Comparison of ENCODE assay signal across 16 cellular contexts in genomic region chr17:76843703-76844484, GRCh38. TPM values are rescaled to one million over a fixed set of nuclear protein-coding genes. Genes with fewer than 3 reads are reported as not detected.
DNase-seq lines count a peak whose midpoint lies in the region; ATAC-seq and TF ChIP-seq lines count a peak whose summit lies in the region.
"Had no signal": no experiment of that assay in that cellular context is flagged by ENCODE, and none has a peak within 500 bp of the region (broad histone marks: within the 10 kb centered on the region; RNA-seq: fewer than 3 reads in every experiment).

No MANE protein-coding gene starts in this region.

- H3K27me3 ChIP-seq in Karpas-422 (ENCODE audit: low read length) (no peaks in the 10 kb centered on the region), osteoblast (ENCODE audit: insufficient read depth, low read length) (peaks cover 28% of the 10 kb centered on the region)

- no peaks in the 10 kb centered on the region for H3K9me2 ChIP-seq in Karpas-422 (replicated peaks; ENCODE audit: insufficient read depth, low read length)

- peak; percentile 39 for DNase-seq in Daoy (ENCODE audit: low read depth)
- DNase-seq in Karpas-422: peak; percentile 96
- peak; percentile 65 for DNase-seq in SW480 (ENCODE audit: low spot score)
- peak; percentile 83 for DNase-seq in osteoblast (ENCODE audit: insufficient read length, low spot score, missing footprints)
- no peak for DNase-seq in activated effector memory CD4-positive, alpha-beta T cell treated with Interleukin-2 at 50 U/mL for 16 hours
- no peak for DNase-seq in C1 segment of cervical spinal cord (lab: John Stamatoyannopoulos, UW)
- DNase-seq: activated naive CD4-positive, alpha-beta T cell treated with anti-CD3 and anti-CD28 coated beads for 36 hours; brain microvascular endothelial cell; CD4-positive, alpha-beta T cell; left ventricle myocardium superior; NCI-H1105 treated with DMSO at 0.1 percent for 48 hours; NCI-H446 treated with DMSO at 0.1 percent for 48 hours; OCI-M1; stomach had no signal

- H3K4me2 ChIP-seq in Karpas-422 (ENCODE audit: low read depth, low read length, poor library complexity, severe bottlenecking) (peak overlapping the region; percentile 63), osteoblast (ENCODE audit: insufficient read depth, low read length) (no peak overlapping the region)

- H3K4me1 ChIP-seq in Karpas-422 (ENCODE audit: low read length) (peaks cover 97% of the 10 kb centered on the region), osteoblast (ENCODE audit: insufficient read depth, low read length) (peaks cover 3% of the 10 kb centered on the region)
- H3K4me1 ChIP-seq: prostate gland had no signal

- H3K9ac ChIP-seq in Karpas-422 (ENCODE audit: low read length): peak overlapping the region; percentile 70

- H4K20me1 ChIP-seq in Karpas-422 (ENCODE audit: insufficient read depth, low read depth, low read length) (no peaks in the 10 kb centered on the region), osteoblast (ENCODE audit: insufficient read depth, low read length) (no peaks in the 10 kb centered on the region)

- H3K36me3 ChIP-seq in Karpas-422 (ENCODE audit: insufficient read depth, low read length) (no peaks in the 10 kb centered on the region), osteoblast (ENCODE audit: insufficient read depth, low read length) (no peaks in the 10 kb centered on the region)
- H3K36me3 ChIP-seq: brain microvascular endothelial cell, prostate gland, stomach had no signal

- H3K79me2 ChIP-seq in Karpas-422 (ENCODE audit: low read length) (no peaks in the 10 kb centered on the region), osteoblast (ENCODE audit: insufficient read depth, low read length) (no peaks in the 10 kb centered on the region)

- no peak for TF ChIP-seq CTCF in osteoblast (IDR thresholded peaks at IDR 0.05; ENCODE audit: extremely low read depth, low read depth, low read length)

- H3K27ac ChIP-seq in Karpas-422 (ENCODE audit: low read length) (peak overlapping the region; percentile 98), osteoblast (ENCODE audit: low read depth, low read length) (no peak overlapping the region)
- H3K27ac ChIP-seq: brain microvascular endothelial cell, prostate gland, stomach had no signal

- peak overlapping the region; percentile 53 for H3K4me3 ChIP-seq in Karpas-422 (ENCODE audit: low read length)
- no peak overlapping the region for H3K4me3 ChIP-seq in osteoblast (ENCODE audit: insufficient read depth, low read length)
- H3K4me3 ChIP-seq: prostate gland, stomach had no signal

- no peaks in the 10 kb centered on the region for H3K9me3 ChIP-seq in Karpas-422 (ENCODE audit: low read length)
- no peaks in the 10 kb centered on the region for H3K9me3 ChIP-seq in osteoblast (ENCODE audit: low read depth, low read length)
- H3K9me3 ChIP-seq: prostate gland, stomach had no signal

- no peak overlapping the region; the same call in 1 of the 2 replicates for H2AFZ ChIP-seq in Karpas-422 (ENCODE audit: low read length)
- no peak overlapping the region for H2AFZ ChIP-seq in osteoblast (ENCODE audit: low read length)

- ATAC-seq in HG03460 (IDR thresholded peaks at IDR 0.05; ENCODE audit: unreplicated experiment): no peak
- ATAC-seq: left ventricle myocardium superior had no signal

RNA-seq across cellular contexts. Expression of gene MGAT5B, which starts 24.3 kb away (rescaled TPM):
- 4.1 and 5.4 TPM in 2 replicates for total RNA-seq in Daoy (2014; rRNA removed; shearing (Covaris generic))
- total RNA-seq in Karpas-422 (2014; rRNA removed; shearing (Covaris generic); ENCODE audit: low replicate concordance): not detected in 2 replicates
- total RNA-seq in osteoblast: 0.36 and 0.59 TPM in 2 replicates
- total RNA-seq: left ventricle myocardium superior had no signal

Comparison
In these comparisons a context has a peak if more than half of its experiments do, and no peak if none do; other contexts are left out.
1. DNase-seq: peak in Daoy (single experiment), Karpas-422 (single experiment), SW480 (single experiment) and osteoblast (single experiment); none in activated effector memory CD4-positive, alpha-beta T cell treated with Interleukin-2 at 50 U/mL for 16 hours (single experiment) and C1 segment of cervical spinal cord (0 of 14).